ENCODE assay signal across 2 cellular contexts in the genomic region with DNA sequence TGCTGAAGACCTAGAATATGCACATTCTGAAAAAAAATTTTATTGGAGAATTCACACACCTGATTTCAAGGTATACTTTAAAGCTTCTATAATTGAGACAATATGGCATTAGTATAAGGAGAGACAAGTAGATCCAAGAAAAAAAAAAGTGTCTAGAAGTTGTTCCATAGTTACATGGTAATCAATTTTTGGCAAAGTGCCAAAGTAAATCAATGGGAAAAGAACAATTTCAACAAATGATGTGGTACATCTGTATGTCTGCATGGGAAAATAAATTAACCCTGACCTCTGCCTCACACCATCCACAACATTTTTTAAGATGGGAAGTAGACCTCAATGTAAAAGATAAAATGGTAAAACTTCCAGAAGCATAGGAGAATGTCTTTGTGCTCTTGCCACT.
TF ChIP-seq lines count a peak whose summit lies in the region.

No MANE protein-coding gene starts in this region.

TF ChIP-seq in HEK293, 187 proteins besides CTCF, POLR2A, EP300 and RAD21 (continued from another document and continues in another):
- TF ChIP-seq ELK4 (IDR thresholded peaks at IDR 0.05; ENCODE audit: borderline replicate concordance, low read depth, low read length): no peak
- no peak for TF ChIP-seq ZBTB21 (tag by site-specific recombination; IDR thresholded peaks at IDR 0.05)
- TF ChIP-seq HOXD13 (CRISPR knock-in tag; IDR thresholded peaks at IDR 0.05; ENCODE audit: borderline replicate concordance): no peak
- no peak for TF ChIP-seq ZNF174 (tag by site-specific recombination; IDR thresholded peaks at IDR 0.05)
- TF ChIP-seq KLF9 (tag by site-specific recombination; IDR thresholded peaks at IDR 0.05; ENCODE audit: low read depth): no peak
- no peak for TF ChIP-seq ZNF239 (tag by site-specific recombination; IDR thresholded peaks at IDR 0.05)
- TF ChIP-seq ZNF670 (tag by site-specific recombination; IDR thresholded peaks at IDR 0.05; ENCODE audit: low read depth): no peak
- TF ChIP-seq ZBTB8A (tag by site-specific recombination; IDR thresholded peaks at IDR 0.05): no peak
- TF ChIP-seq, protein P1, sequence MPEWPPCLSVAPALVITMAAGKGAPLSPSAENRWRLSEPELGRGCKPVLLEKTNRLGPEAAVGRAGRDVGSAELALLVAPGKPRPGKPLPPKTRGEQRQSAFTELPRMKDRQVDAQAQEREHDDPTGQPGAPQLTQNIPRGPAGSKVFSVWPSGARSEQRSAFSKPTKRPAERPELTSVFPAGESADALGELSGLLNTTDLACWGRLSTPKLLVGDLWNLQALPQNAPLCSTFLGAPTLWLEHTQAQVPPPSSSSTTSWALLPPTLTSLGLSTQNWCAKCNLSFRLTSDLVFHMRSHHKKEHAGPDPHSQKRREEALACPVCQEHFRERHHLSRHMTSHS (tag by site-specific recombination; IDR thresholded peaks at IDR 0.05): no peak
- TF ChIP-seq ZNF202 (tag by site-specific recombination; IDR thresholded peaks at IDR 0.05; ENCODE audit: borderline replicate concordance): no peak
- TF ChIP-seq ZNF645 (tag by site-specific recombination; IDR thresholded peaks at IDR 0.05): no peak
- TF ChIP-seq ZNF112 (tag by site-specific recombination; IDR thresholded peaks at IDR 0.05): 0 out of 2 replicates have a peak, but pooled peaks have one; percentile 55
- peak; percentile 30; the same call in 1 of the 2 replicates for TF ChIP-seq ZNF549 (tag by site-specific recombination; IDR thresholded peaks at IDR 0.05)
- no peak for TF ChIP-seq ZNF433 (tag by site-specific recombination; IDR thresholded peaks at IDR 0.05; ENCODE audit: low read depth)
- no peak for TF ChIP-seq ZNF311 (tag by site-specific recombination; IDR thresholded peaks at IDR 0.05; ENCODE audit: borderline replicate concordance)
- no peak for TF ChIP-seq GLI4 (tag by site-specific recombination; IDR thresholded peaks at IDR 0.05)
- TF ChIP-seq, protein P2, sequence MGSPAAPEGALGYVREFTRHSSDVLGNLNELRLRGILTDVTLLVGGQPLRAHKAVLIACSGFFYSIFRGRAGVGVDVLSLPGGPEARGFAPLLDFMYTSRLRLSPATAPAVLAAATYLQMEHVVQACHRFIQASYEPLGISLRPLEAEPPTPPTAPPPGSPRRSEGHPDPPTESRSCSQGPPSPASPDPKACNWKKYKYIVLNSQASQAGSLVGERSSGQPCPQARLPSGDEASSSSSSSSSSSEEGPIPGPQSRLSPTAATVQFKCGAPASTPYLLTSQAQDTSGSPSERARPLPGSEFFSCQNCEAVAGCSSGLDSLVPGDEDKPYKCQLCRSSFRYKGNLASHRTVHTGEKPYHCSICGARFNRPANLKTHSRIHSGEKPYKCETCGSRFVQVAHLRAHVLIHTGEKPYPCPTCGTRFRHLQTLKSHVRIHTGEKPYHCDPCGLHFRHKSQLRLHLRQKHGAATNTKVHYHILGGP (tag by site-specific recombination; IDR thresholded peaks at IDR 0.05): 0 out of 2 replicates have a peak, but pooled peaks have one; percentile 31
- TF ChIP-seq ZNF19 (tag by site-specific recombination; IDR thresholded peaks at IDR 0.05; ENCODE audit: low read depth): no peak
- TF ChIP-seq GLIS2 (tag by site-specific recombination; IDR thresholded peaks at IDR 0.05): no peak
- TF ChIP-seq, protein P3, sequence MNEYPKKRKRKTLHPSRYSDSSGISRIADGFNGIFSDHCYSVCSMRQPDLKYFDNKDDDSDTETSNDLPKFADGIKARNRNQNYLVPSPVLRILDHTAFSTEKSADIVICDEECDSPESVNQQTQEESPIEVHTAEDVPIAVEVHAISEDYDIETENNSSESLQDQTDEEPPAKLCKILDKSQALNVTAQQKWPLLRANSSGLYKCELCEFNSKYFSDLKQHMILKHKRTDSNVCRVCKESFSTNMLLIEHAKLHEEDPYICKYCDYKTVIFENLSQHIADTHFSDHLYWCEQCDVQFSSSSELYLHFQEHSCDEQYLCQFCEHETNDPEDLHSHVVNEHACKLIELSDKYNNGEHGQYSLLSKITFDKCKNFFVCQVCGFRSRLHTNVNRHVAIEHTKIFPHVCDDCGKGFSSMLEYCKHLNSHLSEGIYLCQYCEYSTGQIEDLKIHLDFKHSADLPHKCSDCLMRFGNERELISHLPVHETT (tag by site-specific recombination; IDR thresholded peaks at IDR 0.05): no peak
- no peak for TF ChIP-seq ZNF341 (tag by site-specific recombination; IDR thresholded peaks at IDR 0.05; ENCODE audit: low read depth)
- no peak for TF ChIP-seq ZSCAN16 (tag by site-specific recombination; IDR thresholded peaks at IDR 0.05)
- TF ChIP-seq KLF10 (tag by site-specific recombination; IDR thresholded peaks at IDR 0.05): peak; percentile 28; the same call in 1 of the 2 replicates
- TF ChIP-seq ZNF18 (tag by site-specific recombination; IDR thresholded peaks at IDR 0.05): no peak
- no peak for TF ChIP-seq ZNF324 (tag by site-specific recombination; IDR thresholded peaks at IDR 0.05)
- peak; percentile 99 for TF ChIP-seq ZNF660 (tag by site-specific recombination; IDR thresholded peaks at IDR 0.05)

TF ChIP-seq in GM12878, 131 proteins besides CTCF, POLR2A, EP300 and RAD21 (continued from another document):
- TF ChIP-seq PAX8 (IDR thresholded peaks at IDR 0.05) (no peak), SMAD1 (IDR thresholded peaks at IDR 0.05; ENCODE audit: low read depth, partially characterized antibody) (peak; percentile 26)
